Comparison of ENCODE assay signal across 8 cellular contexts in genomic region chr12:120495189-120495722, GRCh38. TPM values are rescaled to one million over a fixed set of nuclear protein-coding genes. Genes with fewer than 3 reads are reported as not detected.
DNase-seq lines count a peak whose midpoint lies in the region; ATAC-seq, FAIRE-seq and TF ChIP-seq lines count a peak whose summit lies in the region.

No MANE protein-coding gene starts in this region.

- CTCF ChIA-PET in AG04449 (lab: Yijun Ruan, JAX) = interaction anchor here (1.2 to 12.8 kb wide), 4 partner anchors 10 to 43 kb away, joined by 3 to 152 read pairs (median 4); partner anchors contain the start of gene SRSF9

- H3K4me3 ChIP-seq in AG04449 (ENCODE audit: low read depth, low read length) (peak overlapping the region; percentile 91), foreskin fibroblast (ENCODE audit: low read depth in 1 of 2, low read length in 2 of 2) (peak overlapping the region; percentile 96 to 97), skeletal muscle tissue (ENCODE audit: low read length in 3 of 3) (peak overlapping the region; percentile 84 to 92 (median 90))

- no peaks in the 10 kb centered on the region for H3K27me3 Mint-ChIP-seq in T-helper 17 cell

- no peak overlapping the region for H3K27ac ChIP-seq in skeletal muscle tissue (ENCODE audit: low read depth, low read length)

- no peaks in the 10 kb centered on the region for H3K27me3 ChIP-seq in skeletal muscle tissue (ENCODE audit: control insufficient read depth in 3 of 3, insufficient read depth in 3 of 3, low read length in 3 of 3)

- H3K4me1 ChIP-seq in skeletal muscle tissue (ENCODE audit: control insufficient read depth in 3 of 3, insufficient read depth in 3 of 3, low read length in 3 of 3) = peaks cover 20 to 40% (median 21%) of the 10 kb centered on the region in 3 donors

- H3K9ac ChIP-seq in skeletal muscle tissue (ENCODE audit: low read depth in 1 of 3, low read length in 3 of 3) = no peak overlapping the region

- POLR2A ChIA-PET in AG04449 (lab: Yijun Ruan, JAX) = interaction anchor here (0.6 to 1.9 kb wide), 10 partner anchors 9 to 204 kb away, joined by 3 to 8 read pairs (median 3); partner anchors contain the start of gene RNU4-2

- ATAC-seq in GM21723 (IDR thresholded peaks at IDR 0.05; ENCODE audit: unreplicated experiment) (peak; percentile 8), T-helper 17 cell (no peak)

- peak overlapping the region; percentile 91 for H3K4me3 Mint-ChIP-seq in T-helper 17 cell

- H3K4me1 Mint-ChIP-seq in T-helper 17 cell = peaks cover 30% of the 10 kb centered on the region

- TF ChIP-seq CTCF in AG04449 (IDR thresholded peaks at IDR 0.05; ENCODE audit: insufficient read depth, low read length, missing control alignments) (no peak), foreskin fibroblast (IDR thresholded peaks at IDR 0.05; ENCODE audit: low read depth, low read length) (no peak), D721Med (IDR thresholded peaks at IDR 0.05; ENCODE audit: insufficient read depth, missing control alignments) (no peak)

- no peak for DNase-seq in AG04449 (ENCODE audit: low read depth, low spot score)
- no peak for DNase-seq in T-helper 17 cell
- DNase-seq in foreskin fibroblast = peak in 1 of 2 donors; percentile 24
- DNase-seq in H4 (ENCODE audit: low spot score) = no peak
- DNase-seq in D721Med (ENCODE audit: insufficient read length, low spot score) = no peak
- no peak for DNase-seq in COLO668 (lab: John Stamatoyannopoulos, UW; ENCODE audit: unreplicated experiment)

- no peak for FAIRE-seq in D721Med (lab: Jason Lieb, UNC)

- H3K9me3 ChIP-seq in T-helper 17 cell (ENCODE audit: control insufficient read depth, low read length, poor library complexity, severe bottlenecking) (no peaks in the 10 kb centered on the region), skeletal muscle tissue (ENCODE audit: control insufficient read depth in 3 of 3, low read length in 3 of 3) (no peaks in the 10 kb centered on the region)

- H3K36me3 ChIP-seq in skeletal muscle tissue (ENCODE audit: control insufficient read depth in 3 of 3, insufficient read depth in 3 of 3, low read length in 3 of 3) = peaks cover 3 to 20% (median 19%) of the 10 kb centered on the region in 3 donors

- H3K27ac Mint-ChIP-seq in T-helper 17 cell = peak overlapping the region; percentile 77

- no peaks in the 10 kb centered on the region for H3K36me3 Mint-ChIP-seq in T-helper 17 cell (ENCODE audit: low read depth)

RNA-seq across cellular contexts. Expression of gene DYNLL1, which starts 0.7 kb away (rescaled TPM):
- total RNA-seq in T-helper 17 cell (10 to 100 TPM; 70.2 to 72.2 TPM), skeletal muscle tissue (162 TPM)
- total RNA-seq in H4 (2014; rRNA removed; shearing (Covaris generic)) = 538 and 559 TPM in 2 replicates

RNA-seq across cellular contexts. Expression of gene SRSF9, which starts 25.7 kb away (rescaled TPM):
- 100 to 1,000 TPM; 122 to 124 TPM for total RNA-seq in T-helper 17 cell
- total RNA-seq in skeletal muscle tissue = 79.9 TPM
- total RNA-seq in H4 (2014; rRNA removed; shearing (Covaris generic)) = 221 and 252 TPM in 2 replicates

RNA-seq across cellular contexts. Expression of gene COQ5, which starts 33.7 kb away (rescaled TPM):
- total RNA-seq in T-helper 17 cell = 10 to 100 TPM; 11.7 to 11.8 TPM
- 29.7 TPM for total RNA-seq in skeletal muscle tissue
- 47.9 and 50.9 TPM in 2 replicates for total RNA-seq in H4 (2014; rRNA removed; shearing (Covaris generic))

RNA-seq across cellular contexts. Expression of gene RNF10, which starts 38.9 kb away (rescaled TPM):
- total RNA-seq in T-helper 17 cell = 100 to 1,000 TPM; 372 to 430 TPM
- total RNA-seq in skeletal muscle tissue = 118 TPM
- 59.4 and 74.9 TPM in 2 replicates for total RNA-seq in H4 (2014; rRNA removed; shearing (Covaris generic))

RNA-seq across cellular contexts. Expression of gene GATC, which starts 49.0 kb away (rescaled TPM):
- total RNA-seq in T-helper 17 cell = 10 to 100 TPM; 15.6 to 18.7 TPM
- 9.9 TPM for total RNA-seq in skeletal muscle tissue
- total RNA-seq in H4 (2014; rRNA removed; shearing (Covaris generic)) = 21.2 and 24.8 TPM in 2 replicates
